In genomic region chr13:113582841-113583631, GRCh38 we compare ENCODE assay signal across 13 cellular contexts. TPM values are rescaled to one million over a fixed set of nuclear protein-coding genes. Genes with fewer than 3 reads are reported as not detected.
A peak's percentile ranks its signal among the peaks of the same experiment; 100 is the strongest.
DNase-seq lines count a peak whose midpoint lies in the region; ATAC-seq, FAIRE-seq and TF ChIP-seq lines count a peak whose summit lies in the region.
"Had no signal": no experiment of that assay in that cellular context is flagged by ENCODE, and none has a peak within 500 bp of the region (broad histone marks: within the 10 kb centered on the region; RNA-seq: fewer than 3 reads in every experiment).

No MANE protein-coding gene starts in this region.

- H3K27me3 ChIP-seq in esophagus muscularis mucosa (no peaks in the 10 kb centered on the region), pancreas (no peaks in the 10 kb centered on the region), trophoblast cell (ENCODE audit: insufficient read depth, low read length) (no peaks in the 10 kb centered on the region)
- H3K27me3 ChIP-seq: suprapubic skin had no signal

- H3K4me2 ChIP-seq in trophoblast cell (ENCODE audit: low read length) = no peak overlapping the region

- H2BK12ac ChIP-seq in trophoblast cell (ENCODE audit: low read length) = no peak overlapping the region

- H3K27ac ChIP-seq in HEK293 (ENCODE audit: extremely low read depth, low read depth, low read length) (no peak overlapping the region), esophagus muscularis mucosa (replicated peaks in 1 of 4) (no peak overlapping the region), pancreas (no peak overlapping the region), trophoblast cell (ENCODE audit: low read depth, low read length) (no peak overlapping the region)
- H3K27ac ChIP-seq: PC-9, suprapubic skin had no signal

- H3K36me3 Mint-ChIP-seq in T-cell = no peaks in the 10 kb centered on the region

- ATAC-seq in T-cell (replicated peaks in 1 of 4) (no peak), pancreas (no peak), GM18858 (IDR thresholded peaks at IDR 0.05; ENCODE audit: unreplicated experiment) (no peak)
- ATAC-seq: mucosa of descending colon had no signal

- H3K36me3 ChIP-seq in HEK293 (ENCODE audit: control insufficient read depth in 2 of 2, insufficient read depth in 1 of 2, low read length in 2 of 2) (peaks cover 14 to 24% of the 10 kb centered on the region in 2 experiments), esophagus muscularis mucosa (peaks cover 0 to 18% (median 10%) of the 10 kb centered on the region in 4 donors), pancreas (no peaks in the 10 kb centered on the region), trophoblast cell (ENCODE audit: control insufficient read depth in 1 of 2, insufficient read depth in 2 of 2, low read length in 2 of 2) (peaks cover 13 to 15% of the 10 kb centered on the region in 2 experiments)

- peaks cover 4% of the 10 kb centered on the region for H3K4me1 ChIP-seq in HEK293 (ENCODE audit: control insufficient read depth, insufficient read depth, low read length)
- peaks cover 0 to 28% (median 21%) of the 10 kb centered on the region in 4 donors for H3K4me1 ChIP-seq in esophagus muscularis mucosa
- H3K4me1 ChIP-seq in pancreas = no peaks in the 10 kb centered on the region
- H3K4me1 ChIP-seq in trophoblast cell (ENCODE audit: control insufficient read depth in 1 of 2, insufficient read depth in 2 of 2, low read length in 2 of 2) = peaks cover 0 to 3% of the 10 kb centered on the region in 2 experiments

- TF ChIP-seq CTCF in HEK293 (tag by site-specific recombination; IDR thresholded peaks at IDR 0.05) (no peak), esophagus muscularis mucosa (IDR thresholded peaks at IDR 0.05) (no peak), pancreas (IDR thresholded peaks at IDR 0.05) (no peak)

- no peak overlapping the region for H3K23ac ChIP-seq in trophoblast cell (ENCODE audit: low read length)

- no peaks in the 10 kb centered on the region for H3K9me3 ChIP-seq in HEK293 (ENCODE audit: control insufficient read depth, insufficient read depth, low read depth, low read length)
- peaks cover 0 to under 1% (median 0%) of the 10 kb centered on the region in 4 donors for H3K9me3 ChIP-seq in esophagus muscularis mucosa
- H3K9me3 ChIP-seq in pancreas = no peaks in the 10 kb centered on the region
- no peaks in the 10 kb centered on the region for H3K9me3 ChIP-seq in trophoblast cell (ENCODE audit: insufficient read depth, low read depth, low read length)
- H3K9me3 ChIP-seq: HAP-1, mucosa of descending colon, suprapubic skin had no signal

- H3K27ac Mint-ChIP-seq in T-cell = no peak overlapping the region

- no peak overlapping the region for H2AFZ ChIP-seq in trophoblast cell (ENCODE audit: insufficient read depth, low read length, poor library complexity)
- H2AFZ ChIP-seq: PC-9 had no signal

- CTCF ChIA-PET in HEK293 (lab: Yijun Ruan, JAX) = no interaction called here
- CTCF ChIA-PET in T-cell (lab: Charles Lee) = no interaction called here

- 90% methylated on average over 36 of the region's 38 CpGs for WGBS in esophagus muscularis mucosa
- WGBS in pancreas, 2 donors = 66 to 68% methylated on average over 38 of the region's 38 CpGs
- WGBS in trophoblast cell (ENCODE audit: extremely low coverage, insufficient coverage, insufficient read length) = no CpG with 5 or more reads among the region's 38 CpGs

- FAIRE-seq in pancreas (lab: Jason Lieb, UNC) = no peak
- no peak for FAIRE-seq in H54 (lab: Jason Lieb, UNC)

- no peak overlapping the region for H4K12ac ChIP-seq in trophoblast cell (ENCODE audit: low read depth, low read length)

- intact Hi-C loops in esophagus muscularis mucosa (cut with DNase I) (no loop called here), pancreas (cut with DNase I) (no loop called here)

- peaks cover 24 to 31% (median 25%) of the 10 kb centered on the region in 3 donors for H3K4me1 Mint-ChIP-seq in T-cell

- H2BK120ac ChIP-seq in trophoblast cell (ENCODE audit: insufficient read depth, low read length, poor library complexity) = no peak overlapping the region

- DNase-seq in T-cell = peak in 3 of 34 experiments; percentile 4 to 14 (median 8)
- DNase-seq in esophagus muscularis mucosa (ENCODE audit: extremely low spot score) = peak; percentile 91
- peak in 4 of 6 donors; percentile 2 to 57 (median 30) for DNase-seq in pancreas
- DNase-seq in H54 (ENCODE audit: insufficient read length, low spot score) = no peak
- DNase-seq in NCI-H1436 treated with DMSO at 0.1 percent for 48 hours (lab: John Stamatoyannopoulos, UW) = no peak
- no peak for DNase-seq in trophoblast cell
- DNase-seq: DMS153, PC-9 had no signal

- H3K27me3 Mint-ChIP-seq in T-cell = peaks cover 0 to 3% of the 10 kb centered on the region in 2 donors

- no peak overlapping the region for H3K14ac ChIP-seq in trophoblast cell (ENCODE audit: low read length)

- H3K4me3 ChIP-seq in HEK293 (ENCODE audit: low read depth, low read length) (no peak overlapping the region), esophagus muscularis mucosa (no peak overlapping the region), pancreas (no peak overlapping the region), trophoblast cell (ENCODE audit: low read depth, low read length) (no peak overlapping the region)
- H3K4me3 ChIP-seq: mucosa of descending colon, PC-9 had no signal

- no peak overlapping the region for H4K91ac ChIP-seq in trophoblast cell (ENCODE audit: low read depth, low read length)

- H2AK5ac ChIP-seq in trophoblast cell (ENCODE audit: low read length) = no peak overlapping the region

- peak overlapping the region; percentile 57 to 71 (median 63) for H3K4me3 Mint-ChIP-seq in T-cell

- H3K79me1 ChIP-seq in trophoblast cell (ENCODE audit: low read length) = no peaks in the 10 kb centered on the region

- H3K9ac ChIP-seq in trophoblast cell (ENCODE audit: low read length) = no peak overlapping the region

- TF ChIP-seq POLR2A in esophagus muscularis mucosa (IDR thresholded peaks at IDR 0.05; ENCODE audit: low read depth) = no peak
- no peak for TF ChIP-seq POLR2A in H54 (IDR thresholded peaks at IDR 0.05; ENCODE audit: low read depth, low read length)

- no peak overlapping the region for H3K18ac ChIP-seq in trophoblast cell (ENCODE audit: low read length)

- TF ChIP-seq EP300 in esophagus muscularis mucosa (IDR thresholded peaks at IDR 0.05) = no peak

- H3K79me2 ChIP-seq in trophoblast cell (ENCODE audit: control insufficient read depth, insufficient read depth, low read length, poor library complexity) = peaks cover 10% of the 10 kb centered on the region

- H4K8ac ChIP-seq in trophoblast cell (ENCODE audit: low read depth, low read length) = no peak overlapping the region

- H3K4ac ChIP-seq in trophoblast cell (ENCODE audit: low read depth, low read length) = no peak overlapping the region

- no peak overlapping the region for H2BK5ac ChIP-seq in trophoblast cell (ENCODE audit: low read depth, low read length, poor library complexity)

- POLR2A ChIA-PET in HEK293 (lab: Yijun Ruan, JAX) (no interaction called here), T-cell (lab: Charles Lee) (no interaction called here)

- H3K9me3 Mint-ChIP-seq in T-cell = peaks cover 0 to 3% (median 2%) of the 10 kb centered on the region in 3 donors

TF ChIP-seq in HEK293, 187 proteins besides CTCF, POLR2A, EP300 and RAD21:
- TF ChIP-seq ZNF521 (tag by site-specific recombination; IDR thresholded peaks at IDR 0.05) (no peak), ZSCAN4 (tag by site-specific recombination; IDR thresholded peaks at IDR 0.05) (peak; percentile 65)

RNA-seq across cellular contexts. Expression of gene TFDP1, which starts 1.5 kb away (rescaled TPM):
- total RNA-seq in T-cell (10 to 100 TPM; 25.8 to 38.3 (median 34.1) TPM), esophagus muscularis mucosa (10 to 100 TPM; 30.7 to 42.2 (median 32.1) TPM), pancreas (10 to 100 TPM; 10.3 to 24.7 (median 17.9) TPM)
- polyA plus RNA-seq in pancreas = 10 to 100 TPM; 10.9 to 22.3 TPM
- polyA plus RNA-seq in trophoblast cell (2013) = 59.9 and 61.4 TPM in 2 replicates

Comparison
In these comparisons a context has a peak if more than half of its experiments do, and no peak if none do; other contexts are left out.
1. DNase-seq: peak in esophagus muscularis mucosa (single experiment) and pancreas (4 of 6); none in H54 (single experiment), NCI-H1436 treated with DMSO at 0.1 percent for 48 hours (single experiment) and trophoblast cell (0 of 2).